Comparison of ENCODE assay signal across 10 cellular contexts in the genomic region with DNA sequence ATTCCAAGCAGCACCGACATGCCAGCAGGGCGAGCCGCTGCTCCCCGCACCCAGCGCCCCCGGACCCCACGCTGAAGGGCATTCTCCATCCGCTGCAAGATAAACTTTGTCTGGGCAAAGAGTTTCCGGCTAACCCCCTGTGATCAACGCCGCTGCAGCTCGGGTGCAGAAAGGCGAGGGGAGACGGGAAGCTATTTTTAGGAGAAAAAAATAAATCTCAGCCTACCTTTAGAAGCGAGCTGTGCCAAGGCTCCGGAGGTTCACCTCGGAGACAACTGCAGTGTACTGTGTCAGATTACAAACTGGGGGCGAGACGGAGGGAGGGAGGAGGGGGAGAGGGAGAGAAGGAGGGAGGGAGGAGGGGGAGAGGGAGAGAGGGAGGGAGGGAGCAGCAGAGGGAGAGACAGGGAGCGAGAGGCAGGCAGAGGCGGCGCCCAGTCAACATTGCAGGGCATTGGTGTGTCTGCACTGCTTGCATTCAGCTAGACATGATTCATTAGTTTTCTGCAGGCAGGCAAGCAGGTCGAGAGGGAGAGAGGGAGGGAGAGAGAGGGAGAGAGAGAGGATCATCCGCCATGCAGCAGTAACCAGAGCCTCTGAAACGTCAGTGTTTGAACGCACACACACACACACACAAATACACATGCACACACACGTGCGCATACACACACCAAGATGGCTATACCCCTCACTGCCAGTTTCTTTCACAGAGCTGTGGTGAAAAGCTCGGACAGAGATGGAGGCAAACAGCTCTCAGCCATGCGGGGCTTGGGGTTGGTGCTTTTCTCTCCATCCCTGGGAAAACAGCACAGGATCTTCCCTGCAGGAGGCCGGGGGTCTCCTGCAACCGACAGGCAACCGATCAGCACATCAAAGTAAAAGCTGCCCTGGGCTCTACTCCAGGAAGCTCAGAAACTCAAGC. TPM values are rescaled to one million over a fixed set of nuclear protein-coding genes. Genes with fewer than 3 reads are reported as not detected.
DNase-seq lines count a peak whose midpoint lies in the region; ATAC-seq and TF ChIP-seq lines count a peak whose summit lies in the region.
"Had no signal": no experiment of that assay in that cellular context is flagged by ENCODE, and none has a peak within 500 bp of the region (broad histone marks: within the 10 kb centered on the region; RNA-seq: fewer than 3 reads in every experiment).

A gene with protein sequence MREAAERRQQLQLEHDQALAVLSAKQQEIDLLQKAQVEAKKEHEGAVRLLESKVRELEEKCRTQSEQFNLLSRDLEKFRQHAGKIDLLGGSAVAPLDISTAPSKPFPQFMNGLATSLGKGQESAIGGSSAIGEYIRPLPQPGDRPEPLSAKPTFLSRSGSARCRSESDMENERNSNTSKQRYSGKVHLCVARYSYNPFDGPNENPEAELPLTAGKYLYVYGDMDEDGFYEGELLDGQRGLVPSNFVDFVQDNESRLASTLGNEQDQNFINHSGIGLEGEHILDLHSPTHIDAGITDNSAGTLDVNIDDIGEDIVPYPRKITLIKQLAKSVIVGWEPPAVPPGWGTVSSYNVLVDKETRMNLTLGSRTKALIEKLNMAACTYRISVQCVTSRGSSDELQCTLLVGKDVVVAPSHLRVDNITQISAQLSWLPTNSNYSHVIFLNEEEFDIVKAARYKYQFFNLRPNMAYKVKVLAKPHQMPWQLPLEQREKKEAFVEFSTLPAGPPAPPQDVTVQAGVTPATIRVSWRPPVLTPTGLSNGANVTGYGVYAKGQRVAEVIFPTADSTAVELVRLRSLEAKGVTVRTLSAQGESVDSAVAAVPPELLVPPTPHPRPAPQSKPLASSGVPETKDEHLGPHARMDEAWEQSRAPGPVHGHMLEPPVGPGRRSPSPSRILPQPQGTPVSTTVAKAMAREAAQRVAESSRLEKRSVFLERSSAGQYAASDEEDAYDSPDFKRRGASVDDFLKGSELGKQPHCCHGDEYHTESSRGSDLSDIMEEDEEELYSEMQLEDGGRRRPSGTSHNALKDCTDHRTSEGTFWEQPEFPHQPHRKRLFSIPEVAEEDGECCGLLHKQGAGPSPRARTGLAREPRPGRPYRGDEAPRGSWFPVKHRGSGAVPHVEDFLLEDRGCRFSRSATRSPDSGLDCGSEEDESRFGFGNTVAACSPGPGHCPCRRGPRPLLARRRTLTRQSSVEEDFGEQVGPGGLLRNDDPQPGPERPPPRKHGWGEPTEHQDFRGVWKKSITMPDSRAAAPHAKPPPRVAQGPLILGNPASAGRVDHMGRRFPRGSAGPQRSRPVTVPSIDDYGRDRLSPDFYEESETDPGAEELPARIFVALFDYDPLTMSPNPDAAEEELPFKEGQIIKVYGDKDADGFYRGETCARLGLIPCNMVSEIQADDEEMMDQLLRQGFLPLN (N-terminal part only) (minus strand): TSS at position 304 of the 922 bp plus-strand sequence. CDS start 237,286 bp downstream, outside the sequence.

- H3K4me3 ChIP-seq in GM12875 (ENCODE audit: low read depth, low read length) (peak within 1 kb of the TSS; percentile 2), endocrine pancreas (ENCODE audit: control insufficient read depth, insufficient read depth, low read length) (peak within 1 kb of the TSS; percentile 55), neural progenitor cell (peak within 1 kb of the TSS; percentile 71)
- H3K4me3 ChIP-seq: K562 had no signal

- intact Hi-C loops in activated T-helper 1 cell treated with anti-CD3 and anti-CD28 coated beads, Interleukin-12 subunit alpha, Interleukin-12 subunit beta, Interleukin-2, Interleukin-4 antibody, amounts not matched to agents 30 ng/mL and 10 ng/mL and 1 ng/mL, durations not matched to agents 14 hours and 24 hours and 36 hours (cut with micrococcal nuclease) = no loop called here

- peak within 1 kb of the TSS; percentile 82 for H3K27ac Mint-ChIP-seq in neural progenitor cell
- no peak within 1 kb of the TSS for H3K27ac Mint-ChIP-seq in activated T-cell treated with anti-CD3 and anti-CD28 coated beads, Interleukin-2, amount 50 U/mL, for 72 hours
- no peak within 1 kb of the TSS for H3K27ac Mint-ChIP-seq in activated T-helper 1 cell treated with anti-CD3 and anti-CD28 coated beads, Interleukin-12 subunit alpha, Interleukin-12 subunit beta, Interleukin-2, Interleukin-4 antibody, amounts not matched to agents 30 ng/mL and 10 ng/mL and 1 ng/mL, durations not matched to agents 14 hours and 24 hours and 36 hours

- DNase-seq in NCI-H2227 (lab: John Stamatoyannopoulos, UW; ENCODE audit: unreplicated experiment) (peak; percentile 72), neural progenitor cell (ENCODE audit: low spot score) (peak; percentile 82), UCSD-AML1 (lab: John Stamatoyannopoulos, UW; ENCODE audit: unreplicated experiment) (no peak), GM19240 (ENCODE audit: insufficient read length, low spot score) (no peak)
- no peak for DNase-seq in activated T-cell treated with anti-CD3 and anti-CD28 coated beads, Interleukin-2, amount 50 U/mL, for 72 hours
- DNase-seq in activated T-helper 1 cell treated with anti-CD3 and anti-CD28 coated beads, Interleukin-12 subunit alpha, Interleukin-12 subunit beta, Interleukin-2, Interleukin-4 antibody, amounts not matched to agents 30 ng/mL and 10 ng/mL and 1 ng/mL, durations not matched to agents 14 hours and 24 hours and 36 hours (ENCODE audit: low spot score) = no peak
- DNase-seq: left cardiac atrium had no signal

- no peak for ATAC-seq in activated T-cell treated with anti-CD3 and anti-CD28 coated beads, Interleukin-2, amount 50 U/mL, for 72 hours (replicated peaks in 1 of 2)

- no peaks in the 10 kb centered on the region for H3K79me2 ChIP-seq in neural progenitor cell (ENCODE audit: low read depth)

- H3K4me2 ChIP-seq in neural progenitor cell = peak within 1 kb of the TSS; percentile 100

- H2AFZ ChIP-seq in neural progenitor cell (replicated peaks) = peak within 1 kb of the TSS; percentile 87

- no peaks in the 10 kb centered on the region for H3K36me3 ChIP-seq in endocrine pancreas (ENCODE audit: control insufficient read depth, insufficient read depth, low read length)
- no peaks in the 10 kb centered on the region for H3K36me3 ChIP-seq in neural progenitor cell

- no peak for TF ChIP-seq CTCF in GM12875 (IDR thresholded peaks at IDR 0.05; ENCODE audit: borderline replicate concordance, insufficient read depth, low read depth, low read length)
- TF ChIP-seq CTCF in neural progenitor cell (IDR thresholded peaks at IDR 0.05) = no peak

- peaks cover 10% of the 10 kb centered on the region for H3K4me1 ChIP-seq in endocrine pancreas (ENCODE audit: control insufficient read depth, insufficient read depth, low read length)
- H3K4me1 ChIP-seq in neural progenitor cell = peaks cover 35% of the 10 kb centered on the region

- H3K9ac ChIP-seq in endocrine pancreas (ENCODE audit: control insufficient read depth, insufficient read depth, low read length) = peak within 1 kb of the TSS; percentile 85
- H3K9ac ChIP-seq in neural progenitor cell = no peak within 1 kb of the TSS

- H3K27me3 Mint-ChIP-seq in neural progenitor cell (ENCODE audit: insufficient read depth, low read depth) = peaks cover 23% of the 10 kb centered on the region
- peaks cover 47% of the 10 kb centered on the region for H3K27me3 Mint-ChIP-seq in activated T-cell treated with anti-CD3 and anti-CD28 coated beads, Interleukin-2, amount 50 U/mL, for 72 hours (ENCODE audit: low read depth)
- H3K27me3 Mint-ChIP-seq in activated T-helper 1 cell treated with anti-CD3 and anti-CD28 coated beads, Interleukin-12 subunit alpha, Interleukin-12 subunit beta, Interleukin-2, Interleukin-4 antibody, amounts not matched to agents 30 ng/mL and 10 ng/mL and 1 ng/mL, durations not matched to agents 14 hours and 24 hours and 36 hours (ENCODE audit: insufficient read depth) = peaks cover 38% of the 10 kb centered on the region

- H4K20me1 ChIP-seq in neural progenitor cell (ENCODE audit: low read depth) = peaks cover 5% of the 10 kb centered on the region

- peaks cover 13% of the 10 kb centered on the region for H3F3A ChIP-seq in neural progenitor cell (ENCODE audit: low read depth)

- peak within 1 kb of the TSS; percentile 96 for H3K4me3 Mint-ChIP-seq in neural progenitor cell
- peak within 1 kb of the TSS in 1 of 2 donors; percentile 47 for H3K4me3 Mint-ChIP-seq in activated T-cell treated with anti-CD3 and anti-CD28 coated beads, Interleukin-2, amount 50 U/mL, for 72 hours
- no peak within 1 kb of the TSS for H3K4me3 Mint-ChIP-seq in activated T-helper 1 cell treated with anti-CD3 and anti-CD28 coated beads, Interleukin-12 subunit alpha, Interleukin-12 subunit beta, Interleukin-2, Interleukin-4 antibody, amounts not matched to agents 30 ng/mL and 10 ng/mL and 1 ng/mL, durations not matched to agents 14 hours and 24 hours and 36 hours

- H3K27me3 ChIP-seq in endocrine pancreas (ENCODE audit: control insufficient read depth, insufficient read depth, low read length) (no peaks in the 10 kb centered on the region), neural progenitor cell (peaks cover 73% of the 10 kb centered on the region)

- H3K9me3 ChIP-seq in endocrine pancreas (ENCODE audit: control insufficient read depth, low read length) (no peaks in the 10 kb centered on the region), neural progenitor cell (ENCODE audit: low read depth) (no peaks in the 10 kb centered on the region)

- H3K36me3 Mint-ChIP-seq in neural progenitor cell = no peaks in the 10 kb centered on the region
- H3K36me3 Mint-ChIP-seq in activated T-cell treated with anti-CD3 and anti-CD28 coated beads, Interleukin-2, amount 50 U/mL, for 72 hours (ENCODE audit: insufficient read depth in 2 of 2) = peaks cover 0 to 1% of the 10 kb centered on the region in 2 donors
- no peaks in the 10 kb centered on the region for H3K36me3 Mint-ChIP-seq in activated T-helper 1 cell treated with anti-CD3 and anti-CD28 coated beads, Interleukin-12 subunit alpha, Interleukin-12 subunit beta, Interleukin-2, Interleukin-4 antibody, amounts not matched to agents 30 ng/mL and 10 ng/mL and 1 ng/mL, durations not matched to agents 14 hours and 24 hours and 36 hours (ENCODE audit: low read depth)

- H3K9me3 Mint-ChIP-seq in neural progenitor cell = no peaks in the 10 kb centered on the region
- peaks cover 0 to 4% of the 10 kb centered on the region in 2 donors for H3K9me3 Mint-ChIP-seq in activated T-cell treated with anti-CD3 and anti-CD28 coated beads, Interleukin-2, amount 50 U/mL, for 72 hours
- H3K9me3 Mint-ChIP-seq in activated T-helper 1 cell treated with anti-CD3 and anti-CD28 coated beads, Interleukin-12 subunit alpha, Interleukin-12 subunit beta, Interleukin-2, Interleukin-4 antibody, amounts not matched to agents 30 ng/mL and 10 ng/mL and 1 ng/mL, durations not matched to agents 14 hours and 24 hours and 36 hours = no peaks in the 10 kb centered on the region

- no peak within 1 kb of the TSS for H3K27ac ChIP-seq in neural progenitor cell

- H3K4me1 Mint-ChIP-seq in neural progenitor cell = peaks cover 55% of the 10 kb centered on the region
- no peaks in the 10 kb centered on the region for H3K4me1 Mint-ChIP-seq in activated T-cell treated with anti-CD3 and anti-CD28 coated beads, Interleukin-2, amount 50 U/mL, for 72 hours (ENCODE audit: low read depth)
- H3K4me1 Mint-ChIP-seq in activated T-helper 1 cell treated with anti-CD3 and anti-CD28 coated beads, Interleukin-12 subunit alpha, Interleukin-12 subunit beta, Interleukin-2, Interleukin-4 antibody, amounts not matched to agents 30 ng/mL and 10 ng/mL and 1 ng/mL, durations not matched to agents 14 hours and 24 hours and 36 hours (ENCODE audit: low read depth) = no peaks in the 10 kb centered on the region

RNA-seq across cellular contexts. Expression of the gene that starts here (rescaled TPM):
- total RNA-seq in neural progenitor cell (ENCODE audit: low replicate concordance) = 0.84 and 0.99 TPM in 2 replicates
- under 1 TPM in 1 of 2 donors, not detected in 1; 0.14 TPM for total RNA-seq in activated T-cell treated with anti-CD3 and anti-CD28 coated beads, Interleukin-2, amount 50 U/mL, for 72 hours
- 0.29 TPM in 1 of 2 replicates, not detected in the other for total RNA-seq in activated T-helper 1 cell treated with anti-CD3 and anti-CD28 coated beads, Interleukin-12 subunit alpha, Interleukin-12 subunit beta, Interleukin-2, Interleukin-4 antibody, amounts not matched to agents 30 ng/mL and 10 ng/mL and 1 ng/mL, durations not matched to agents 14 hours and 24 hours and 36 hours
- total RNA-seq: K562 had no signal

Comparison
In these comparisons a context has a peak if more than half of its experiments do, and no peak if none do; other contexts are left out.
1. Peak in DNase-seq, H3K4me3 ChIP-seq and H3K4me2 ChIP-seq in neural progenitor cell; RNA of the gene not detected or under 1 TPM.
2. H3K4me3 ChIP-seq: peak in every context shown above with its lines; median percentile 71 in neural progenitor cell; 55 in endocrine pancreas; 2 in GM12875.